Comparison of ENCODE assay signal across 21 cellular contexts in the genomic region with DNA sequence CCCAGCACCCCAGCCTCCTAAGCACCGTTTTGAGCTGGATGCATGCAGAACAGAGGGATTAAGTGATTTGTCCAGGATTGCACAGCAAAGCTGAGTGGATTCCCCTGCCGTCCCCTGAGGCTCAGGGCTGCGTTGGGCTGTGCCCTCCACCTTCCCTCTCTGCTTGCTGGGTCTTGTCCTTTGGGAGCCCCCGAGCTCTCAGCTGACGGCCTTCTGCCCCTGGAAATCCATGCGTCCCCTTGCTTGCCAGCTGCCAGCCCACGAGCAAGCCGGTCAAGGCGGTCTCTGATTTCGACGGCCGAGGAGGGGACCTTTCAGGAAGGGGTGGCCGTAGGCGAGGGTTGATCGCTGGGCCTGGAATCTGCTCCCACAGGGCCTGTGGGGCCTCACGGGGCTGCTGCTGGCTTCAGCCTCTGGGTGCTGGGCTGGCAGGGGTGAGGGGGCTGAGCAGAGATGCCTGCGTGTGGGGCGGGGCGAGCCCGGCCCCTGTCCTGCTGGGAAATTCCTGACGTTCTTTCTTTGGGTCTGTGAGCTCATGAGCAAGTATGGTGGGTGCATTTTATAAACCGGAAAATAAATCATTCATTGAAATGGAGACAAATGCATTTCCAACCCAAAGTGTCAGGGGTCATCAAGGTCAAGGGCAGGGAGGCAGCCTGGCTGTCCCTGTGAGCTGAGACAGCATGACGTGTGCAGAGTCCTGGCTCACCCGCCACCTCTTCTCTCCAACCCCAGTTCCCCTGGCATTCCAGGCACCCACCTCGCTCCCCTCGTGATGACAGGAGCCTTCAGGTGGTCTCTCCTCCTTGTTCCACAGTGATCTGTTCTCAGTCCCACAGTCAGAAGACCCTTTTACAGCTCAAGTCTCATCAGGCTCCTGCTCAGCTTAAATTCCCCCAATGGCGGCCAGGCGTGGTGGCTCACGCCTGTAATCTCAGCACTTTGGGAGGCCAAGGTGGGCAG. TPM values are rescaled to one million over a fixed set of nuclear protein-coding genes. Genes with fewer than 3 reads are reported as not detected.
DNase-seq lines count a peak whose midpoint lies in the region; ATAC-seq and TF ChIP-seq lines count a peak whose summit lies in the region.
"Had no signal": no experiment of that assay in that cellular context is flagged by ENCODE, and none has a peak within 500 bp of the region (broad histone marks: within the 10 kb centered on the region; RNA-seq: fewer than 3 reads in every experiment).

No MANE protein-coding gene starts in this region.

- H3K23ac ChIP-seq in mesenchymal stem cell (ENCODE audit: low read length in 2 of 2) = no peak overlapping the region

- no peaks in the 10 kb centered on the region for H3F3A ChIP-seq in GM23338 (replicated peaks; ENCODE audit: low read depth)

- no peak overlapping the region for H3K9ac ChIP-seq in mesenchymal stem cell (ENCODE audit: low read length)
- H3K9ac ChIP-seq: GM23248 had no signal

- H3K4me3 ChIP-seq in GM23338 = no peak overlapping the region
- no peak overlapping the region for H3K4me3 ChIP-seq in mesenchymal stem cell (ENCODE audit: insufficient read depth in 1 of 2, low read depth in 1 of 2, low read length in 2 of 2)
- H3K4me3 ChIP-seq: GM23248, MG63, PC-9 had no signal

- H3K27me3 ChIP-seq in GM23338 (ENCODE audit: insufficient read depth) (no peaks in the 10 kb centered on the region), mesenchymal stem cell (ENCODE audit: control insufficient read depth in 1 of 2, insufficient read depth in 1 of 2, low read length in 2 of 2) (peaks cover 3 to 53% of the 10 kb centered on the region in 2 experiments)
- H3K27me3 ChIP-seq: MG63 had no signal

- H3K36me3 ChIP-seq in GM23338 (ENCODE audit: insufficient read depth) (no peaks in the 10 kb centered on the region), mesenchymal stem cell (ENCODE audit: control insufficient read depth in 1 of 2, insufficient read depth in 2 of 2, low read depth in 1 of 2, low read length in 2 of 2) (no peaks in the 10 kb centered on the region)
- H3K36me3 ChIP-seq: MG63 had no signal

- no peaks in the 10 kb centered on the region for H4K20me1 ChIP-seq in GM23338 (replicated peaks; ENCODE audit: insufficient read depth)

- no peak overlapping the region for H2BK120ac ChIP-seq in mesenchymal stem cell (ENCODE audit: low read depth, low read length)

- peaks cover 7% of the 10 kb centered on the region; the same call in 1 of the 2 replicates for H3K4me1 ChIP-seq in GM23338 (ENCODE audit: insufficient read depth)
- peaks cover 32% of the 10 kb centered on the region for H3K4me1 ChIP-seq in mesenchymal stem cell (ENCODE audit: control insufficient read depth, insufficient read depth, low read depth, low read length)

- H3K4me2 ChIP-seq in GM23338 (no peak overlapping the region), mesenchymal stem cell (ENCODE audit: low read length, poor library complexity, severe bottlenecking) (no peak overlapping the region)
- H3K4me2 ChIP-seq: PC-9 had no signal

- H2BK12ac ChIP-seq in mesenchymal stem cell (ENCODE audit: low read length in 2 of 2) = peak overlapping the region in 1 of 2 experiments; percentile 32

- 83% methylated on average over 29 of the region's 29 CpGs for WGBS in mesenchymal stem cell

- H4K91ac ChIP-seq in mesenchymal stem cell (ENCODE audit: low read length) = peak overlapping the region; percentile 57

- H2BK5ac ChIP-seq in mesenchymal stem cell (ENCODE audit: low read depth, low read length, poor library complexity, severe bottlenecking) = no peak overlapping the region

- H3K18ac ChIP-seq in mesenchymal stem cell (ENCODE audit: low read depth in 1 of 2, low read length in 2 of 2) = no peak overlapping the region

- 0 out of 2 replicates have a peak overlapping the region, but pooled peaks have one; percentile 14 for H2AFZ ChIP-seq in GM23338
- no peak overlapping the region for H2AFZ ChIP-seq in mesenchymal stem cell (ENCODE audit: low read depth, low read length)
- H2AFZ ChIP-seq: GM23248, PC-9 had no signal

- H3K27ac ChIP-seq in GM23338 (ENCODE audit: low read depth) = no peak overlapping the region
- H3K27ac ChIP-seq in mesenchymal stem cell (ENCODE audit: low read length, poor library complexity, severe bottlenecking) = no peak overlapping the region
- H3K27ac ChIP-seq: GM23248, HL-60, PC-9 had no signal

- H3K36me3 Mint-ChIP-seq in GM23338 (ENCODE audit: low read depth) = no peaks in the 10 kb centered on the region

- H4K8ac ChIP-seq in mesenchymal stem cell (ENCODE audit: low read length) = no peak overlapping the region

- H3K9me3 Mint-ChIP-seq in GM23338 = no peaks in the 10 kb centered on the region
- H3K9me3 Mint-ChIP-seq: HFFc6 had no signal

- H3K4me1 Mint-ChIP-seq in GM23338 = peaks cover 23% of the 10 kb centered on the region

- H3K79me1 ChIP-seq in mesenchymal stem cell (replicated peaks; ENCODE audit: low read length, poor library complexity, severe bottlenecking) = no peaks in the 10 kb centered on the region

- H3K14ac ChIP-seq in mesenchymal stem cell (ENCODE audit: low read length in 2 of 2) = peak overlapping the region in 1 of 2 experiments; percentile 45

- no peak overlapping the region for H3K27ac Mint-ChIP-seq in GM23338
- H3K27ac Mint-ChIP-seq: HFFc6 had no signal

- H2BK15ac ChIP-seq in mesenchymal stem cell (ENCODE audit: low read depth, poor library complexity, severe bottlenecking) = peak overlapping the region; percentile 31

- no peaks in the 10 kb centered on the region for H3K9me2 ChIP-seq in GM23338 (ENCODE audit: insufficient read depth)

- no peaks in the 10 kb centered on the region for H3K9me3 ChIP-seq in mesenchymal stem cell (ENCODE audit: control insufficient read depth, low read length)
- H3K9me3 ChIP-seq: MG63 had no signal

- peak overlapping the region in 1 of 2 experiments; percentile 2 for H3K4ac ChIP-seq in mesenchymal stem cell (ENCODE audit: low read depth in 1 of 2, low read length in 2 of 2)

- TF ChIP-seq CTCF in GM23338 (conservative IDR thresholded peaks at IDR 0.05; ENCODE audit: low read depth in 2 of 2) = no peak

- no peak overlapping the region for H3K4me3 Mint-ChIP-seq in GM23338
- H3K4me3 Mint-ChIP-seq: HFFc6 had no signal

- no peak for TF ChIP-seq POLR2A in GM18505 (IDR thresholded peaks at IDR 0.05; ENCODE audit: borderline replicate concordance, extremely low read depth, insufficient read depth, insufficient read length)

- H2AK5ac ChIP-seq in mesenchymal stem cell (ENCODE audit: low read length, severe bottlenecking) = peak overlapping the region; percentile 83

- DNase-seq in GM23338 (ENCODE audit: low spot score) (no peak), dedifferentiated amniotic fluid mesenchymal stem cell (ENCODE audit: extremely low spot score) (peak; percentile 10), mesenchymal stem cell (no peak), retina (peak; percentile 27), epidermal melanocyte (ENCODE audit: insufficient read length, low spot score) (no peak), NCI-H345 (lab: John Stamatoyannopoulos, UW) (no peak)
- DNase-seq: AML-193, Calu3, GF-D8, GM23248, HFFc6, KG1, MG63, NCI-H1105 treated with DMSO at 0.1 percent for 48 hours, NCI-H187, NCI-H446, PC-9 had no signal

- no peaks in the 10 kb centered on the region for H3K79me2 ChIP-seq in GM23338 (replicated peaks; ENCODE audit: insufficient read depth)

- peak; percentile 19; the same call in 2 of the 3 replicates for ATAC-seq in GM23338
- ATAC-seq in GM18505 (IDR thresholded peaks at IDR 0.05; ENCODE audit: unreplicated experiment) = no peak
- no peak for ATAC-seq in HG03520 (IDR thresholded peaks at IDR 0.05; ENCODE audit: unreplicated experiment)

- peaks cover 5% of the 10 kb centered on the region for H3K27me3 Mint-ChIP-seq in GM23338 (ENCODE audit: insufficient read depth, low read depth, poor library complexity)

TF ChIP-seq in GM23338, 12 proteins besides CTCF, POLR2A, EP300 and RAD21 (continues in another document):
- no peak for TF ChIP-seq EZH2phosphoT487 (IDR thresholded peaks at IDR 0.05; ENCODE audit: unreplicated experiment)

RNA-seq across cellular contexts. Expression of a gene that starts 28.1 kb away (rescaled TPM):
- total RNA-seq in GM23338 (2014; rRNA removed; shearing (Covaris generic)) = 9.2 and 13.1 TPM in 2 replicates
- polyA plus RNA-seq in GM23338 (2016; fragmentation: Nextera tagmentation; extraction: Ambion mirVana) = 4.1 and 4.8 TPM in 2 replicates
- polyA plus RNA-seq in mesenchymal stem cell (2013, experiment 1 of 2) = not detected
- not detected for polyA plus RNA-seq in mesenchymal stem cell (2013, experiment 2 of 2)
- total RNA-seq: A673, Calu3, GM23248, HFFc6, PC-9 had no signal
- polyA plus RNA-seq: GM23248 had no signal

RNA-seq across cellular contexts. Expression of a gene that starts 43.2 kb away (rescaled TPM):
- 27.4 and 36.1 TPM in 2 replicates for total RNA-seq in GM23338 (2014; rRNA removed; shearing (Covaris generic))
- polyA plus RNA-seq in GM23338 (2016; fragmentation: Nextera tagmentation; extraction: Ambion mirVana) = 21.7 and 22.3 TPM in 2 replicates
- not detected for polyA plus RNA-seq in mesenchymal stem cell (2013, experiment 1 of 2)
- 0.01 TPM for polyA plus RNA-seq in mesenchymal stem cell (2013, experiment 2 of 2)
- total RNA-seq: GM23248, HFFc6 had no signal
- polyA plus RNA-seq: GM23248 had no signal

Comparison
In these comparisons a context has a peak if more than half of its experiments do, and no peak if none do; other contexts are left out.
1. DNase-seq: peak in dedifferentiated amniotic fluid mesenchymal stem cell (single experiment) and retina (single experiment); none in GM23338 (single experiment), mesenchymal stem cell (single experiment), epidermal melanocyte (single experiment) and NCI-H345 (single experiment).